In the genomic region with DNA sequence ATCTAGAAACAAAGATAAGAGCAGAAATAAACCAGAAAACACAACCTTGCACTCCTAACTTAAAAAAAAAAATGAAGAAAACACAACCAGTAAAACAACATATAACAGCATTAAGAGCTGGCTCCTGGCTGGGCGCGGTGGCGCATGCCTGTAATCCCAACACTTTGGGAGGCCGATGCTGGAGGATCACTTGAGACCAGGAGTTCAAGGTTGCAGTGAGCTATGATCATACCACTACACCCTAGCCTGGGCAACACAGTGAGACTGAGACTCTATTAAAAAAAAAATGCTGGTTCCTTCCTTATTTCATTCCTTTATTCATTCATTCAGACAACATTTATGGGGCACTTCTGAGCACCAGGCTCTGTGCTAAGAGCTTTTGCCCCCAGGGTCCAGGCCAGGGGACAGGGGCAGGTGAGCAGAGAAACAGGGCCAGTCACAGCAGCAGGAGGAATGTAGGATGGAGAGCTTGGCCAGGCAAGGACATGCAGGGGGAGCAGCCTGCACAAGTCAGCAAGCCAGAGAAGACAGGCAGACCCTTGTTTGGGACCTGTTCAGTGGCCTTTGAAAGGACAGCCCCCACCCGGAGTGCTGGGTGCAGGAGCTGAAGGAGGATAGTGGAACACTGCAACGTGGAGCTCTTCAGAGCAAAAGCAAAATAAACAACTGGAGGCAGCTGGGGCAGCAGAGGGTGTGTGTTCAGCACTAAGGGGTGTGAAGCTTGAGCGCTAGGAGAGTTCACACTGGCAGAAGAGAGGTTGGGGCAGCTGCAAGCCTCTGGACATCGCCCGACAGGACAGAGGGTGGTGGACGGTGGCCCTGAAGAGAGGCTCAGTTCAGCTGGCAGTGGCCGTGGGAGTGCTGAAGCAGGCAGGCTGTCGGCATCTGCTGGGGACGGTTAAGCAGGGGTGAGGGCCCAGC, we compare ENCODE assay signal across 24 cellular contexts. TPM values are rescaled to one million over a fixed set of nuclear protein-coding genes. Genes with fewer than 3 reads are reported as not detected.
DNase-seq lines count a peak whose midpoint lies in the region; ATAC-seq, FAIRE-seq and TF ChIP-seq lines count a peak whose summit lies in the region.
"Had no signal": no experiment of that assay in that cellular context is flagged by ENCODE, and none has a peak within 500 bp of the region (broad histone marks: within the 10 kb centered on the region; RNA-seq: fewer than 3 reads in every experiment).

No MANE protein-coding gene starts in this region.

- H3K27me3 ChIP-seq in GM23338 (ENCODE audit: insufficient read depth) (no peaks in the 10 kb centered on the region), astrocyte (ENCODE audit: insufficient read depth, low read length) (no peaks in the 10 kb centered on the region), osteoblast (ENCODE audit: insufficient read depth, low read length) (no peaks in the 10 kb centered on the region)
- H3K27me3 ChIP-seq: brain microvascular endothelial cell, spleen had no signal

- H3K4me1 ChIP-seq in GM23338 (ENCODE audit: insufficient read depth) (no peaks in the 10 kb centered on the region), astrocyte (ENCODE audit: insufficient read depth, low read length) (peaks cover 6% of the 10 kb centered on the region), osteoblast (ENCODE audit: insufficient read depth, low read length) (peaks cover 8% of the 10 kb centered on the region)
- H3K4me1 ChIP-seq: lower lobe of right lung had no signal

- H3K36me3 Mint-ChIP-seq in GM23338 (ENCODE audit: low read depth): no peaks in the 10 kb centered on the region; the same call in 2 of the 3 replicates
- H3K36me3 Mint-ChIP-seq in astrocyte (ENCODE audit: low read depth, unreplicated experiment): peaks cover 2% of the 10 kb centered on the region
- H3K36me3 Mint-ChIP-seq in activated CD8-positive, alpha-beta memory T cell treated with anti-CD3 and anti-CD28 coated beads, Interleukin-2, amount 10 ng/mL, durations not matched to agents 7 days and 5 days: no peaks in the 10 kb centered on the region
- H3K36me3 Mint-ChIP-seq: natural killer cell had no signal

- no peaks in the 10 kb centered on the region for H3F3A ChIP-seq in GM23338 (replicated peaks; ENCODE audit: low read depth)

- H4K20me1 ChIP-seq in GM23338 (replicated peaks; ENCODE audit: insufficient read depth) (no peaks in the 10 kb centered on the region), astrocyte (ENCODE audit: insufficient read depth, low read length) (no peaks in the 10 kb centered on the region), osteoblast (ENCODE audit: insufficient read depth, low read length) (no peaks in the 10 kb centered on the region)

- H3K9ac ChIP-seq in astrocyte (ENCODE audit: low read length): no peak overlapping the region

- CTCF ChIA-PET in activated CD8-positive, alpha-beta memory T cell treated with anti-CD3 and anti-CD28 coated beads, Interleukin-2, amount 10 ng/mL, durations not matched to agents 7 days and 5 days (lab: Charles Lee): interaction anchor here (1.0 to 5.3 kb wide), 12 partner anchors 9 to 285 kb away, joined by 3 to 39 read pairs (median 4); no protein-coding TSS in a partner anchor

- H3K4me3 ChIP-seq in GM23338 (no peak overlapping the region), astrocyte (ENCODE audit: insufficient read depth, low read depth, low read length) (no peak overlapping the region), osteoblast (ENCODE audit: insufficient read depth, low read length) (no peak overlapping the region)
- H3K4me3 ChIP-seq: lower lobe of right lung, spleen had no signal

- H3K27me3 Mint-ChIP-seq in GM23338 (ENCODE audit: insufficient read depth, low read depth, poor library complexity) (peaks cover 17% of the 10 kb centered on the region), astrocyte (ENCODE audit: low read depth, unreplicated experiment) (peaks cover 6% of the 10 kb centered on the region)
- H3K27me3 Mint-ChIP-seq in activated CD8-positive, alpha-beta memory T cell treated with anti-CD3 and anti-CD28 coated beads, Interleukin-2, amount 10 ng/mL, durations not matched to agents 7 days and 5 days: no peaks in the 10 kb centered on the region
- H3K27me3 Mint-ChIP-seq: activated T-cell treated with anti-CD3 and anti-CD28 coated beads, Interleukin-2, amount 50 U/mL, for 24 hours had no signal

- DNase-seq in Ammon's horn (ENCODE audit: low spot score): peak; percentile 44
- DNase-seq in GM23338 (ENCODE audit: low spot score): no peak
- DNase-seq in astrocyte (ENCODE audit: low read depth): no peak
- peak; percentile 38 for DNase-seq in osteoblast (ENCODE audit: insufficient read length, low spot score, missing footprints)
- DNase-seq in activated CD8-positive, alpha-beta memory T cell treated with anti-CD3 and anti-CD28 coated beads, Interleukin-2, amount 10 ng/mL, durations not matched to agents 7 days and 5 days: no peak
- DNase-seq in stimulated activated naive CD8-positive, alpha-beta T cell treated with anti-CD3 and anti-CD28 coated beads, Interleukin-15, Interleukin-2, amounts not matched to agents 100 U/mL and 50 U/mL, for 24 hours: no peak
- DNase-seq in ureter (ENCODE audit: low spot score): no peak
- DNase-seq: kidney, NCI-H187 treated with DMSO at 0.1 percent for 48 hours had no signal

- H3K9me2 ChIP-seq in GM23338 (ENCODE audit: insufficient read depth): no peaks in the 10 kb centered on the region

- H3K4me3 Mint-ChIP-seq in GM23338 (no peak overlapping the region), astrocyte (ENCODE audit: unreplicated experiment) (no peak overlapping the region)
- H3K4me3 Mint-ChIP-seq in activated CD8-positive, alpha-beta memory T cell treated with anti-CD3 and anti-CD28 coated beads, Interleukin-2, amount 10 ng/mL, durations not matched to agents 7 days and 5 days: no peak overlapping the region
- H3K4me3 Mint-ChIP-seq: activated CD4-positive, alpha-beta T cell treated with anti-CD3 and anti-CD28 coated beads, Interleukin-2, amount 10 ng/mL, durations not matched to agents 24 days and 14 days; activated T-cell treated with anti-CD3 and anti-CD28 coated beads, Interleukin-2, amount 50 U/mL, for 24 hours; natural killer cell had no signal

- H3K9me3 ChIP-seq in astrocyte (ENCODE audit: insufficient read depth, low read depth, low read length) (no peaks in the 10 kb centered on the region), osteoblast (ENCODE audit: low read depth, low read length) (no peaks in the 10 kb centered on the region)
- H3K9me3 ChIP-seq: lower lobe of right lung, spleen had no signal

- H3K9me3 Mint-ChIP-seq in GM23338: peaks cover 3% of the 10 kb centered on the region; the same call in 2 of the 3 replicates
- H3K9me3 Mint-ChIP-seq in astrocyte (ENCODE audit: unreplicated experiment): no peaks in the 10 kb centered on the region
- no peaks in the 10 kb centered on the region for H3K9me3 Mint-ChIP-seq in activated CD8-positive, alpha-beta memory T cell treated with anti-CD3 and anti-CD28 coated beads, Interleukin-2, amount 10 ng/mL, durations not matched to agents 7 days and 5 days (ENCODE audit: low read depth)
- H3K9me3 Mint-ChIP-seq: activated CD4-positive, alpha-beta T cell treated with anti-CD3 and anti-CD28 coated beads, Interleukin-2, amount 10 ng/mL, durations not matched to agents 24 days and 14 days; activated T-cell treated with anti-CD3 and anti-CD28 coated beads, Interleukin-2, amount 50 U/mL, for 24 hours; natural killer cell had no signal

- H3K4me2 ChIP-seq in GM23338 (no peak overlapping the region), astrocyte (ENCODE audit: low read length) (no peak overlapping the region), osteoblast (ENCODE audit: insufficient read depth, low read length) (no peak overlapping the region)

- H3K79me2 ChIP-seq in GM23338 (replicated peaks; ENCODE audit: insufficient read depth) (no peaks in the 10 kb centered on the region), astrocyte (ENCODE audit: insufficient read depth, low read length) (no peaks in the 10 kb centered on the region), osteoblast (ENCODE audit: insufficient read depth, low read length) (no peaks in the 10 kb centered on the region)

- FAIRE-seq in astrocyte (lab: Jason Lieb, UNC): no peak
- FAIRE-seq: kidney had no signal

- no peaks in the 10 kb centered on the region for H3K4me1 Mint-ChIP-seq in GM23338
- H3K4me1 Mint-ChIP-seq in astrocyte (ENCODE audit: low read depth, unreplicated experiment): peaks cover 14% of the 10 kb centered on the region
- H3K4me1 Mint-ChIP-seq in activated CD8-positive, alpha-beta memory T cell treated with anti-CD3 and anti-CD28 coated beads, Interleukin-2, amount 10 ng/mL, durations not matched to agents 7 days and 5 days: peaks cover 3% of the 10 kb centered on the region

- H3K27ac ChIP-seq in GM23338 (ENCODE audit: low read depth) (no peak overlapping the region), astrocyte (ENCODE audit: low read depth, low read length) (no peak overlapping the region), osteoblast (ENCODE audit: low read depth, low read length) (no peak overlapping the region)
- H3K27ac ChIP-seq: brain microvascular endothelial cell, epithelial cell of prostate, lower lobe of right lung, spleen had no signal

- H2AFZ ChIP-seq in GM23338 (0 out of 2 replicates have a peak overlapping the region, but pooled peaks have one; percentile 63), astrocyte (ENCODE audit: low read depth, low read length) (no peak overlapping the region), osteoblast (ENCODE audit: low read length) (no peak overlapping the region)

- H3K36me3 ChIP-seq in GM23338 (ENCODE audit: insufficient read depth) (no peaks in the 10 kb centered on the region), astrocyte (ENCODE audit: insufficient read depth, low read length) (no peaks in the 10 kb centered on the region), osteoblast (ENCODE audit: insufficient read depth, low read length) (no peaks in the 10 kb centered on the region)
- H3K36me3 ChIP-seq: brain microvascular endothelial cell, lower lobe of right lung, spleen had no signal

- H3K27ac Mint-ChIP-seq in GM23338 (no peak overlapping the region), astrocyte (ENCODE audit: unreplicated experiment) (peak overlapping the region; percentile 73)
- H3K27ac Mint-ChIP-seq in activated CD8-positive, alpha-beta memory T cell treated with anti-CD3 and anti-CD28 coated beads, Interleukin-2, amount 10 ng/mL, durations not matched to agents 7 days and 5 days: no peak overlapping the region
- H3K27ac Mint-ChIP-seq: activated CD4-positive, alpha-beta T cell treated with anti-CD3 and anti-CD28 coated beads, Interleukin-2, amount 10 ng/mL, durations not matched to agents 24 days and 14 days; activated T-cell treated with anti-CD3 and anti-CD28 coated beads, Interleukin-2, amount 50 U/mL, for 24 hours; natural killer cell had no signal

- ATAC-seq in GM23338: no peak; the same call in 2 of the 3 replicates
- ATAC-seq in activated CD8-positive, alpha-beta memory T cell treated with anti-CD3 and anti-CD28 coated beads, Interleukin-2, amount 10 ng/mL, durations not matched to agents 7 days and 5 days: no peak
- no peak for ATAC-seq in stimulated activated naive CD8-positive, alpha-beta T cell treated with anti-CD3 and anti-CD28 coated beads, Interleukin-15, Interleukin-2, amounts not matched to agents 100 U/mL and 50 U/mL, for 24 hours
- no peak for ATAC-seq in HG03175 (IDR thresholded peaks at IDR 0.05; ENCODE audit: unreplicated experiment)

- no peak for TF ChIP-seq CTCF in GM23338 (conservative IDR thresholded peaks at IDR 0.05; ENCODE audit: low read depth in 2 of 2)
- TF ChIP-seq CTCF in astrocyte (IDR thresholded peaks at IDR 0.05; ENCODE audit: insufficient read depth, low read depth, low read length): no peak
- no peak for TF ChIP-seq CTCF in osteoblast (IDR thresholded peaks at IDR 0.05; ENCODE audit: extremely low read depth, low read depth, low read length)

RNA-seq across cellular contexts. Expression of a gene that starts 2.6 kb away (rescaled TPM):
- not detected in 2 replicates for total RNA-seq in GM23338 (2014; rRNA removed; shearing (Covaris generic))
- 0.55 TPM in 1 of 2 replicates, not detected in the other for polyA plus RNA-seq in GM23338 (2016; fragmentation: Nextera tagmentation; extraction: Ambion mirVana)
- not detected in 2 replicates for total RNA-seq in astrocyte
- not detected in 2 replicates for total RNA-seq in osteoblast
- not detected for total RNA-seq in activated CD8-positive, alpha-beta memory T cell treated with anti-CD3 and anti-CD28 coated beads, Interleukin-2, amount 10 ng/mL, durations not matched to agents 7 days and 5 days
- total RNA-seq in ureter: not detected
- total RNA-seq: activated CD4-positive, alpha-beta T cell treated with anti-CD3 and anti-CD28 coated beads, Interleukin-2, amount 10 ng/mL, durations not matched to agents 24 days and 14 days; activated CD8-positive, alpha-beta memory T cell treated with anti-CD3 and anti-CD28 coated beads for 36 hours; IMR-90; kidney; lower lobe of right lung; mononuclear cell; natural killer cell; osteocyte; spleen; subcutaneous adipose tissue; urinary bladder had no signal
- polyA plus RNA-seq: AG04450, IMR-90, spleen, urinary bladder had no signal

Comparison
In these comparisons a context has a peak if more than half of its experiments do, and no peak if none do; other contexts are left out.
1. DNase-seq: peak in Ammon's horn (single experiment) and osteoblast (single experiment); none in GM23338 (single experiment), astrocyte (single experiment), activated CD8-positive, alpha-beta memory T cell treated with anti-CD3 and anti-CD28 coated beads, Interleukin-2, amount 10 ng/mL, durations not matched to agents 7 days and 5 days (single experiment), stimulated activated naive CD8-positive, alpha-beta T cell treated with anti-CD3 and anti-CD28 coated beads, Interleukin-15, Interleukin-2, amounts not matched to agents 100 U/mL and 50 U/mL, for 24 hours (single experiment) and ureter (single experiment).